ENCODE assay signal across 8 cellular contexts in the genomic region with DNA sequence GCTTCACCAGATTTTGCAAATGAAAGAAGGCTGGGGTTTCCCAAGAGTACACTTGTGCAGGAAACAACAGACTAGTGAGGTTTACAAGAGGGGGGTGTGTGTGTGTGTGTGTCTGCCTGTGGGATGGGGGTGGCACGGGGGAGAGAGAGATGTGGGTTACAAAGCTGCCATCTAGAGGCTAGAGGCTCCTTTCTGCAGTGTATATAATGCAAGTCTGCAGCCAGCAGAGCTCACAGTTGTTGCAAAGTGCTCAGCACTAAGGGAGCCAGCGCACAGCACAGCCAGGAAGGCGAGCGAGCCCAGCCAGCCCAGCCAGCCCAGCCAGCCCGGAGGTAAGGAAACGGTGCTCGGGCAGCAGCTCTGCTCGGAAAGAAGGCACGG.
DNase-seq lines count a peak whose midpoint lies in the region; ATAC-seq and TF ChIP-seq lines count a peak whose summit lies in the region.

Gene ACKR3 (plus strand): TSS at position 233 of the 381 bp plus-strand sequence. CDS start 10,641 bp downstream, outside the sequence.

- H3K27me3 ChIP-seq in WERI-Rb-1 (ENCODE audit: insufficient read depth, low read depth, severe bottlenecking), result no peaks in the 10 kb centered on the region

- DNase-seq in NCI-H1694 (lab: John Stamatoyannopoulos, UW) (peak; percentile 90), WERI-Rb-1 (peak; percentile 70), caudate nucleus (lab: John Stamatoyannopoulos, UW) (peak in 54 of 61 donors; percentile 7 to 93 (median 64)), kidney glomerular epithelial cell (lab: John Stamatoyannopoulos, UW) (peak; percentile 3), NCI-H1105 treated with DMSO at 0.1 percent for 48 hours (lab: John Stamatoyannopoulos, UW) (no peak)
- peak; percentile 75 for DNase-seq in stimulated activated CD4-positive, alpha-beta T cell treated with anti-CD3 and anti-CD28 coated beads, Interleukin-15, amount 100 ng/mL, for 24 hours

- 0 out of 2 replicates have a peak within 1 kb of the TSS, but pooled peaks have one; percentile 0 for H3K4me3 ChIP-seq in WERI-Rb-1 (ENCODE audit: low read depth, low read length)

- ATAC-seq in HG02588 (IDR thresholded peaks at IDR 0.05; ENCODE audit: unreplicated experiment), result peak; percentile 75

- no peaks in the 10 kb centered on the region for H3K36me3 ChIP-seq in WERI-Rb-1

- peak; percentile 58 for TF ChIP-seq CTCF in GM12874 (IDR thresholded peaks at IDR 0.05; ENCODE audit: insufficient read depth, low read depth, low read length)
- peak; percentile 64 for TF ChIP-seq CTCF in WERI-Rb-1 (IDR thresholded peaks at IDR 0.05; ENCODE audit: low read depth, low read length)

- H3K9me3 ChIP-seq in WERI-Rb-1 (ENCODE audit: severe bottlenecking), result no peaks in the 10 kb centered on the region

- H3K27ac ChIP-seq in WERI-Rb-1 (no peak within 1 kb of the TSS), caudate nucleus (ENCODE audit: low read depth, low read length) (peak within 1 kb of the TSS; percentile 36)
